ENCODE assay signal across 11 cellular contexts in the genomic region with DNA sequence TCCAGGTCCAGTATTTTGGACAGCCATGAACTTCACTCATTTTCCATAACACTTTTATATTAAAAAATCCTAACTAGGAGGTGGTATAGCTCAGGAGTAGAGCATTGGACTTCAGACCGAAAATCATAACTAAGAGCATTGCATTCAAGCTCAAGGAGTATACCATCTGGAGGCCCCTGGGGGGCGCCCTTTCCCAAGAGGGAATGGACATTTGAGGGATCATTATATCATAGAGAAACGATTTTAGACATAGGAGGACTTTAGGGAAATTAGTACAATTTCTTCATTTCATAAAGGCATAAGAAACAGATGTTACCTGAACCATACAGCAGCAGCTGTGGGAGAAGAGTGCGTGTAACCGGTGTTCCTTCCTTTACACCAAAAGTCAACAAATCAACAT. TPM values are rescaled to one million over a fixed set of nuclear protein-coding genes. Genes with fewer than 3 reads are reported as not detected.
DNase-seq lines count a peak whose midpoint lies in the region; ATAC-seq and TF ChIP-seq lines count a peak whose summit lies in the region.
"Had no signal": no experiment of that assay in that cellular context is flagged by ENCODE, and none has a peak within 500 bp of the region (broad histone marks: within the 10 kb centered on the region; RNA-seq: fewer than 3 reads in every experiment).

No MANE protein-coding gene starts in this region.

- peak; percentile 57 for ATAC-seq in activated CD8-positive, alpha-beta T cell treated with anti-CD3 and anti-CD28 coated beads, Interleukin-2, amount 10 ng/mL, durations not matched to agents 7 days and 5 days
- no peak for ATAC-seq in GM21737 (IDR thresholded peaks at IDR 0.05; ENCODE audit: unreplicated experiment)

- H3K4me3 Mint-ChIP-seq in activated CD8-positive, alpha-beta T cell treated with anti-CD3 and anti-CD28 coated beads, Interleukin-2, amount 10 ng/mL, durations not matched to agents 7 days and 5 days: no peak overlapping the region
- no peak overlapping the region for H3K4me3 Mint-ChIP-seq in osteocyte (ENCODE audit: unreplicated experiment)
- H3K4me3 Mint-ChIP-seq: naive thymus-derived CD8-positive, alpha-beta T cell had no signal

- intact Hi-C loops in left ventricle myocardium inferior (cut with micrococcal nuclease): loop anchor here (10.0 kb wide), 1 partner anchor 202 kb away; no protein-coding TSS in a partner anchor

- no peaks in the 10 kb centered on the region for H3K9me3 ChIP-seq in left ventricle myocardium inferior (replicated peaks)
- H3K9me3 ChIP-seq: thoracic aorta had no signal

- TF ChIP-seq CTCF in LNCAP (IDR thresholded peaks at IDR 0.05) (peak; percentile 52), osteocyte (IDR thresholded peaks at IDR 0.05) (peak; percentile 45), left ventricle myocardium inferior (IDR thresholded peaks at IDR 0.05; ENCODE audit: borderline replicate concordance) (no peak)

- no peak overlapping the region for H3K4me3 ChIP-seq in left ventricle myocardium inferior
- H3K4me3 ChIP-seq: thoracic aorta had no signal

- no peaks in the 10 kb centered on the region for H3K9me3 Mint-ChIP-seq in activated CD8-positive, alpha-beta T cell treated with anti-CD3 and anti-CD28 coated beads, Interleukin-2, amount 10 ng/mL, durations not matched to agents 7 days and 5 days (ENCODE audit: insufficient read depth)
- H3K9me3 Mint-ChIP-seq in osteocyte (ENCODE audit: unreplicated experiment): no peaks in the 10 kb centered on the region
- H3K9me3 Mint-ChIP-seq: naive thymus-derived CD8-positive, alpha-beta T cell had no signal

- no peaks in the 10 kb centered on the region for H3K36me3 Mint-ChIP-seq in activated CD8-positive, alpha-beta T cell treated with anti-CD3 and anti-CD28 coated beads, Interleukin-2, amount 10 ng/mL, durations not matched to agents 7 days and 5 days (ENCODE audit: low read depth)
- H3K36me3 Mint-ChIP-seq in osteocyte (ENCODE audit: unreplicated experiment): no peaks in the 10 kb centered on the region
- H3K36me3 Mint-ChIP-seq: naive thymus-derived CD8-positive, alpha-beta T cell had no signal

- POLR2A ChIA-PET in activated CD8-positive, alpha-beta T cell treated with anti-CD3 and anti-CD28 coated beads, Interleukin-2, amount 10 ng/mL, durations not matched to agents 7 days and 5 days (lab: Charles Lee): no interaction called here

- H3K36me3 ChIP-seq in left ventricle myocardium inferior: no peaks in the 10 kb centered on the region
- H3K36me3 ChIP-seq: thoracic aorta had no signal

- H3K4me1 ChIP-seq in left ventricle myocardium inferior: peaks cover 23% of the 10 kb centered on the region

- CTCF ChIA-PET in activated CD8-positive, alpha-beta T cell treated with anti-CD3 and anti-CD28 coated beads, Interleukin-2, amount 10 ng/mL, durations not matched to agents 7 days and 5 days (lab: Charles Lee): interaction anchor here (0.8 to 2.4 kb wide), 16 partner anchors 8 to 273 kb away, joined by 3 to 25 read pairs (median 3); a partner anchor contains a TSS

- H3K27me3 Mint-ChIP-seq in activated CD8-positive, alpha-beta T cell treated with anti-CD3 and anti-CD28 coated beads, Interleukin-2, amount 10 ng/mL, durations not matched to agents 7 days and 5 days (ENCODE audit: low read depth): peaks cover 5% of the 10 kb centered on the region
- H3K27me3 Mint-ChIP-seq in osteocyte (ENCODE audit: unreplicated experiment): peaks cover 36% of the 10 kb centered on the region

- H3K27ac Mint-ChIP-seq in activated CD8-positive, alpha-beta T cell treated with anti-CD3 and anti-CD28 coated beads, Interleukin-2, amount 10 ng/mL, durations not matched to agents 7 days and 5 days: no peak overlapping the region
- no peak overlapping the region for H3K27ac Mint-ChIP-seq in osteocyte (ENCODE audit: unreplicated experiment)
- H3K27ac Mint-ChIP-seq: naive thymus-derived CD8-positive, alpha-beta T cell had no signal

- H3K27ac ChIP-seq in left ventricle myocardium inferior (replicated peaks): no peak overlapping the region
- H3K27ac ChIP-seq: thoracic aorta had no signal

- no peaks in the 10 kb centered on the region for H3K27me3 ChIP-seq in left ventricle myocardium inferior (ENCODE audit: low read depth)

- peaks cover 13% of the 10 kb centered on the region for H3K4me1 Mint-ChIP-seq in activated CD8-positive, alpha-beta T cell treated with anti-CD3 and anti-CD28 coated beads, Interleukin-2, amount 10 ng/mL, durations not matched to agents 7 days and 5 days (ENCODE audit: low read depth)
- peaks cover 6% of the 10 kb centered on the region for H3K4me1 Mint-ChIP-seq in osteocyte (ENCODE audit: unreplicated experiment)

- DNase-seq in NCI-H510A treated with DMSO at 0.1 percent for 48 hours (lab: John Stamatoyannopoulos, UW): peak; percentile 7
- DNase-seq in NCI-H510A (lab: John Stamatoyannopoulos, UW): no peak
- DNase-seq in activated CD8-positive, alpha-beta T cell treated with anti-CD3 and anti-CD28 coated beads, Interleukin-2, amount 10 ng/mL, durations not matched to agents 7 days and 5 days: peak; percentile 35
- DNase-seq in osteocyte (ENCODE audit: extremely low spot score, unreplicated experiment): no peak
- no peak for DNase-seq in HPDE6-E6E7 (ENCODE audit: extremely low spot score)
- no peak for DNase-seq in left ventricle myocardium inferior
- DNase-seq: COR-L47; naive thymus-derived CD8-positive, alpha-beta T cell had no signal

RNA-seq across cellular contexts. Expression of a gene that starts 5.2 kb away (rescaled TPM):
- 1 to 10 TPM; 4.4 to 4.6 TPM for total RNA-seq in activated CD8-positive, alpha-beta T cell treated with anti-CD3 and anti-CD28 coated beads, Interleukin-2, amount 10 ng/mL, durations not matched to agents 7 days and 5 days
- total RNA-seq in osteocyte: 13.8 and 14.5 TPM in 2 replicates
- total RNA-seq in left ventricle myocardium inferior: 13.2 TPM

RNA-seq across cellular contexts. Expression of a gene that starts 23.6 kb away (rescaled TPM):
- total RNA-seq in activated CD8-positive, alpha-beta T cell treated with anti-CD3 and anti-CD28 coated beads, Interleukin-2, amount 10 ng/mL, durations not matched to agents 7 days and 5 days: not detected
- total RNA-seq in osteocyte: not detected in 2 replicates
- not detected for total RNA-seq in left ventricle myocardium inferior
- total RNA-seq: naive thymus-derived CD8-positive, alpha-beta T cell; thoracic aorta had no signal

Comparison
In these comparisons a context has a peak if more than half of its experiments do, and no peak if none do; other contexts are left out.
1. DNase-seq: peak in NCI-H510A treated with DMSO at 0.1 percent for 48 hours (single experiment) and activated CD8-positive, alpha-beta T cell treated with anti-CD3 and anti-CD28 coated beads, Interleukin-2, amount 10 ng/mL, durations not matched to agents 7 days and 5 days (single experiment); none in NCI-H510A (single experiment), osteocyte (single experiment), HPDE6-E6E7 (single experiment) and left ventricle myocardium inferior (single experiment).